7 cellular contexts compared by ENCODE assay signal in genomic region chr7:143424476-143424875, GRCh38. TPM values are rescaled to one million over a fixed set of nuclear protein-coding genes. Genes with fewer than 3 reads are reported as not detected.
"Had no signal": no experiment of that assay in that cellular context is flagged by ENCODE, and none has a peak within 500 bp of the region (broad histone marks: within the 10 kb centered on the region; RNA-seq: fewer than 3 reads in every experiment).

No MANE protein-coding gene starts in this region.

RNA-seq across cellular contexts. Expression of gene EPHA1, which starts 15.8 kb away (rescaled TPM):
- total RNA-seq: GM23248, H4, HFFc6 had no signal

RNA-seq across cellular contexts. Expression of gene TAS2R60, which starts 18.8 kb away (rescaled TPM):
- total RNA-seq: GM23248, H4, H7, H9, HFFc6 had no signal
- polyA plus RNA-seq: GM23248 had no signal

RNA-seq across cellular contexts. Expression of gene TAS2R41, which starts 53.2 kb away (rescaled TPM):
- total RNA-seq: GM23248, H1, H4, H9, HFFc6 had no signal
- polyA plus RNA-seq: GM23248, GM23338 had no signal
